16 cellular contexts compared by ENCODE assay signal in the genomic region with DNA sequence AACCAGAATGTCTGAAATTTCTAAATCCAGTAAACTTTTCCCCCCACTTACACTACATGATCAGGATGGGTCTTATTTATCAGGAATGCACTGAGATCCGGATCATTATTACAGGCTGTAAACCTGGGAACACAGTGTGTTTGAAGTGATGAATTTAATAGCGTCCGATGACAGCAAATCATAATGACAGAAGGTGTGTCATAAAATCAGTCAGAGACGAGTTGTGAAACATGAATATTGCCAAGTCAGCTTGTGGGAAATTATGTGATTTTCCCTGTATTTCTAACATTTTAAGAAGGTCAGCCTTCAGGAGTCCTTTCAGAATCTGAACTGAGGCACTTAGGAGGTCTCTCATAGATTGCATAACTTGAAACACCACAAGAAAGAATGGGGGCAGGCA. TPM values are rescaled to one million over a fixed set of nuclear protein-coding genes. Genes with fewer than 3 reads are reported as not detected.
DNase-seq lines count a peak whose midpoint lies in the region; ATAC-seq and TF ChIP-seq lines count a peak whose summit lies in the region.
"Had no signal": no experiment of that assay in that cellular context is flagged by ENCODE, and none has a peak within 500 bp of the region (broad histone marks: within the 10 kb centered on the region; RNA-seq: fewer than 3 reads in every experiment).

No MANE protein-coding gene starts in this region.

- ATAC-seq in heart right ventricle (no peak), upper lobe of right lung (no peak)
- ATAC-seq: GM12878 had no signal

- WGBS in heart right ventricle, 2 donors = 72 to 74% methylated on average over 4 of the region's 4 CpGs

- H2AFZ ChIP-seq in parathyroid adenoma = peak overlapping the region; percentile 3

- H3K4me3 ChIP-seq in right atrium auricular region (no peak overlapping the region), heart right ventricle (no peak overlapping the region), muscle layer of colon (ENCODE audit: low read depth in 1 of 2, low read length in 2 of 2) (no peak overlapping the region), parathyroid adenoma (ENCODE audit: low read depth, low read length) (no peak overlapping the region), upper lobe of right lung (no peak overlapping the region)
- H3K4me3 ChIP-seq: BLaER1 treated with 17β-estradiol and CSF1 and Interleukin-3, amounts not matched to agents 10 nM and 100 nM; GM12878 had no signal

- DNase-seq in right atrium auricular region (ENCODE audit: low spot score) (no peak), heart right ventricle (no peak), upper lobe of right lung (no peak), LoVo (ENCODE audit: low spot score) (no peak), NCI-H2171 treated with DMSO at 0.1 percent for 48 hours (lab: John Stamatoyannopoulos, UW) (no peak), NOMO-1 treated with dmso at 0.1 percent for 144 hours (lab: John Stamatoyannopoulos, UW; ENCODE audit: unreplicated experiment) (no peak)
- DNase-seq: 8988T; ACHN; CD4-positive, CD25-positive, alpha-beta regulatory T cell; DMS 273 treated with DMSO at 0.1 percent for 48 hours; HCEC 1CT had no signal

- H3K4me1 ChIP-seq in right atrium auricular region = peaks cover 0 to 11% of the 10 kb centered on the region in 2 donors
- peaks cover 0 to 18% (median 5%) of the 10 kb centered on the region in 9 donors for H3K4me1 ChIP-seq in heart right ventricle
- peaks cover 64% of the 10 kb centered on the region for H3K4me1 ChIP-seq in muscle layer of colon (ENCODE audit: insufficient read depth, low read length)
- H3K4me1 ChIP-seq in parathyroid adenoma = peaks cover 30% of the 10 kb centered on the region
- H3K4me1 ChIP-seq in upper lobe of right lung = no peaks in the 10 kb centered on the region

- H3K27me3 ChIP-seq in right atrium auricular region (no peaks in the 10 kb centered on the region), heart right ventricle (no peaks in the 10 kb centered on the region), muscle layer of colon (ENCODE audit: control insufficient read depth in 1 of 2, insufficient read depth in 2 of 2, low read length in 2 of 2) (no peaks in the 10 kb centered on the region), parathyroid adenoma (ENCODE audit: control insufficient read depth, insufficient read depth, low read length) (no peaks in the 10 kb centered on the region), upper lobe of right lung (no peaks in the 10 kb centered on the region)
- H3K27me3 ChIP-seq: BLaER1 treated with 17β-estradiol and CSF1 and Interleukin-3, amounts not matched to agents 10 nM and 100 nM had no signal

- no peak overlapping the region for H3K4me2 ChIP-seq in parathyroid adenoma (ENCODE audit: low read length)
- H3K4me2 ChIP-seq: BLaER1 treated with 17β-estradiol and CSF1 and Interleukin-3, amounts not matched to agents 10 nM and 100 nM had no signal

- H3K9ac ChIP-seq in muscle layer of colon (ENCODE audit: low read length) (no peak overlapping the region), parathyroid adenoma (no peak overlapping the region)
- H3K9ac ChIP-seq: BLaER1 treated with 17β-estradiol and CSF1 and Interleukin-3, amounts not matched to agents 10 nM and 100 nM had no signal

- no peaks in the 10 kb centered on the region for H3K79me2 ChIP-seq in parathyroid adenoma

- H3K9me3 ChIP-seq in right atrium auricular region = no peaks in the 10 kb centered on the region
- H3K9me3 ChIP-seq in heart right ventricle = no peaks in the 10 kb centered on the region
- H3K9me3 ChIP-seq in muscle layer of colon (ENCODE audit: low read length) = no peaks in the 10 kb centered on the region
- H3K9me3 ChIP-seq in parathyroid adenoma (ENCODE audit: control insufficient read depth, low read length) = no peaks in the 10 kb centered on the region
- H3K9me3 ChIP-seq in upper lobe of right lung = no peaks in the 10 kb centered on the region
- H3K9me3 ChIP-seq: BLaER1 treated with 17β-estradiol and CSF1 and Interleukin-3, amounts not matched to agents 10 nM and 100 nM had no signal

- TF ChIP-seq CTCF in right atrium auricular region (IDR thresholded peaks at IDR 0.05) (no peak), heart right ventricle (IDR thresholded peaks at IDR 0.05) (no peak), parathyroid adenoma (IDR thresholded peaks at IDR 0.05) (no peak), upper lobe of right lung (IDR thresholded peaks at IDR 0.05) (no peak)

- H3K36me3 ChIP-seq in right atrium auricular region = no peaks in the 10 kb centered on the region
- no peaks in the 10 kb centered on the region for H3K36me3 ChIP-seq in heart right ventricle
- no peaks in the 10 kb centered on the region for H3K36me3 ChIP-seq in muscle layer of colon (ENCODE audit: insufficient read depth, low read length)
- H3K36me3 ChIP-seq in parathyroid adenoma (ENCODE audit: control insufficient read depth, insufficient read depth, low read length) = no peaks in the 10 kb centered on the region
- H3K36me3 ChIP-seq in upper lobe of right lung = no peaks in the 10 kb centered on the region
- H3K36me3 ChIP-seq: BLaER1 treated with 17β-estradiol and CSF1 and Interleukin-3, amounts not matched to agents 10 nM and 100 nM had no signal

- intact Hi-C loops in heart right ventricle (cut with DNase I) = loop anchor here in 1 of 10 donors (5.0 kb wide), 1 partner anchor 33 kb away; no protein-coding TSS in a partner anchor
- intact Hi-C loops in upper lobe of right lung (cut with DNase I) = no loop called here

- H3K27ac ChIP-seq in right atrium auricular region (peak overlapping the region; percentile 8 to 27), heart right ventricle (no peak overlapping the region), muscle layer of colon (ENCODE audit: low read depth, low read length) (peak overlapping the region; percentile 66), parathyroid adenoma (peak overlapping the region; percentile 69), upper lobe of right lung (peak overlapping the region; percentile 18)
- H3K27ac ChIP-seq: BLaER1 treated with 17β-estradiol and CSF1 and Interleukin-3, amounts not matched to agents 10 nM and 100 nM; HL-60 had no signal

RNA-seq across cellular contexts. Expression of a gene that starts 36.7 kb away (rescaled TPM):
- total RNA-seq in right atrium auricular region (10 to 100 TPM in 1 of 2 donors, 1 to 10 TPM in 1; 9.9 to 12.4 TPM), heart right ventricle (1 to 10 TPM; 2.1 to 4.8 (median 2.7) TPM), upper lobe of right lung (19.6 TPM)
- polyA plus RNA-seq in heart right ventricle = 1 to 10 TPM; 3.5 to 9.7 TPM
- total RNA-seq: CD4-positive, CD25-positive, alpha-beta regulatory T cell had no signal
- polyA plus RNA-seq: CD4-positive, CD25-positive, alpha-beta regulatory T cell had no signal

Comparison
In these comparisons a context has a peak if more than half of its experiments do, and no peak if none do; other contexts are left out.
1. H3K27ac ChIP-seq: peak in right atrium auricular region (2 of 2), muscle layer of colon (single experiment), parathyroid adenoma (single experiment) and upper lobe of right lung (single experiment); none in heart right ventricle (0 of 10).